Comparison of ENCODE assay signal across 8 cellular contexts in genomic region chr13:113209336-113209879, GRCh38. TPM values are rescaled to one million over a fixed set of nuclear protein-coding genes. Genes with fewer than 3 reads are reported as not detected.
DNase-seq lines count a peak whose midpoint lies in the region; ATAC-seq and TF ChIP-seq lines count a peak whose summit lies in the region.

Gene CUL4A, plus strand, starts transcription at chr13:113209613. Its CDS starts 15 bp downstream, at chr13:113209628.

- peak within 1 kb of the TSS; percentile 86 to 89 for H3K4me3 ChIP-seq in testis

- no peaks in the 10 kb centered on the region for H3K9me3 ChIP-seq in testis

- ATAC-seq in GM21381 (IDR thresholded peaks at IDR 0.05; ENCODE audit: unreplicated experiment) (peak; percentile 45), omental fat pad (ENCODE audit: low FRiP score) (peak; percentile 81)

- TF ChIP-seq POLR2A in testis (IDR thresholded peaks at IDR 0.05) = no peak

- no peaks in the 10 kb centered on the region for H3K36me3 ChIP-seq in testis (ENCODE audit: low read depth, missing control alignments)

- TF ChIP-seq CTCF in omental fat pad (IDR thresholded peaks at IDR 0.05) (no peak), testis (IDR thresholded peaks at IDR 0.05) (no peak)

- WGBS in testis, 2 donors = 4 to 10% methylated on average over 5 to 8 of the region's 81 CpGs

- peak within 1 kb of the TSS; percentile 88 to 96 for H3K27ac ChIP-seq in testis

- H3K27me3 ChIP-seq in testis = no peaks in the 10 kb centered on the region

- peak; percentile 12 for DNase-seq in DMS53 treated with DMSO at 0.1 percent for 48 hours (lab: John Stamatoyannopoulos, UW; ENCODE audit: unreplicated experiment)
- peak in 57 of 76 experiments; percentile 15 to 82 (median 56) for DNase-seq in HUDEP-2 (lab: John Stamatoyannopoulos, UW; ENCODE audit: unreplicated experiment in 76 of 76)
- DNase-seq in SHP77 (lab: John Stamatoyannopoulos, UW) = peak; percentile 66 to 87
- peak; percentile 76 for DNase-seq in activated naive CD4-positive, alpha-beta T cell treated with anti-CD3 and anti-CD28 coated beads, Interleukin-2, amount 50 U/mL, for 16 hours
- DNase-seq in glomerular endothelial cell (ENCODE audit: extremely low read depth, low read depth, low spot score) = no peak
- DNase-seq in omental fat pad (ENCODE audit: low spot score) = no peak
- DNase-seq in testis = peak; percentile 84

- intact Hi-C loops in testis (cut with DNase I; ENCODE audit: low total_unique reads) = no loop called here

- H3K4me1 ChIP-seq in testis = no peaks in the 10 kb centered on the region

RNA-seq across cellular contexts. Expression of gene CUL4A, which starts in this region (rescaled TPM):
- total RNA-seq in glomerular endothelial cell = 108 and 109 TPM in 2 replicates
- 100 to 1,000 TPM in 1 of 4 donors, 10 to 100 TPM in 3; 70.8 to 145 (median 86.8) TPM for total RNA-seq in omental fat pad
- total RNA-seq in testis = 100 to 1,000 TPM; 152 to 168 TPM
- polyA plus RNA-seq in testis (ENCODE audit: insufficient read depth, low read depth, low replicate concordance) = 103 TPM

Comparison
In these comparisons a context has a peak if more than half of its experiments do, and no peak if none do; other contexts are left out.
1. DNase-seq: peak in DMS53 treated with DMSO at 0.1 percent for 48 hours (single experiment), HUDEP-2 (57 of 76), SHP77 (2 of 2), activated naive CD4-positive, alpha-beta T cell treated with anti-CD3 and anti-CD28 coated beads, Interleukin-2, amount 50 U/mL, for 16 hours (single experiment) and testis (single experiment); none in glomerular endothelial cell (single experiment) and omental fat pad (single experiment).